ENCODE assay signal across 9 cellular contexts in the genomic region with DNA sequence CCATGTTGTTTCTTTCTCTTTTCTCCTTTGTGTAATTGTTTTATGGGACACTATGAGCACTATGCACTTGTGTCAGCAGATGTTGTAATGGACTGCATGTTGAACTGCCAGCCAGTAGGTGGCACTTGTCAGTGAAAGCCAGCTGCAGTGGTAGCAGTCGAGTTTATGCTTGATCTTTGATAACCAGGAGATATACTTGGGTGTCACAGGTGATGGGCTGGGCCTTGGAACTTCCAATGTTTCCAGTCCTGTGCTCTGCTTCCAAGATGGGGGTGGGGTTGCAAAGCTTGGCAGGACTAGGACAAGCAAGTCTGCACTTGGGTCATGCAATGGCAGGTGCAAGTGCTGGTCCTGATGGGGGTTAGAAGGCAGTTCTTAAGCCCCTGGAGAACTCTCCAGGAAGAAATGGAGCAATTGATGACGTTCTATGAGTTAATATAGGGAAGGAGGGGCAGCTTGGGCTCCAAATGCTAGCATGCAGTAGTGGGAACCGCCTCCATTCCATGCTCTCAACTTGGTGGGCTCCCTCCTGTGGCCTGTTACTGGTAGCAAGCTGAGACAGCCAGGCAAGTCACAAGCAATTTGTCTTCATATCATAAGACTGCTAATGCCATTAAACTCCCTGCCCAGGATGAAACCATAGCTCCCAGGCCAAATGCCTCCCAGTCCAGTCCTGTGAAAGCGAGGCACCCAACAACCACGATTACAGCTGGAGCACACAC. TPM values are rescaled to one million over a fixed set of nuclear protein-coding genes. Genes with fewer than 3 reads are reported as not detected.
A peak's percentile ranks its signal among the peaks of the same experiment; 100 is the strongest.
DNase-seq lines count a peak whose midpoint lies in the region; ATAC-seq, FAIRE-seq and TF ChIP-seq lines count a peak whose summit lies in the region.
"Had no signal": no experiment of that assay in that cellular context is flagged by ENCODE, and none has a peak within 500 bp of the region (broad histone marks: within the 10 kb centered on the region; RNA-seq: fewer than 3 reads in every experiment).

No MANE protein-coding gene starts in this region.

- intact Hi-C loops in prostate gland (cut with DNase I) = no loop called here

- TF ChIP-seq POLR2A in prostate gland (IDR thresholded peaks at IDR 0.05) = no peak

- no peaks in the 10 kb centered on the region for H3K9me3 ChIP-seq in prostate gland

- 68% methylated on average over 5 of the region's 5 CpGs for WGBS in prostate gland

- H3K36me3 ChIP-seq in prostate gland = no peaks in the 10 kb centered on the region

- H3K27ac ChIP-seq in prostate gland = no peak overlapping the region

- DNase-seq in D341Med (ENCODE audit: low spot score) = peak; percentile 51
- DNase-seq in GM19239 (ENCODE audit: insufficient read length, low spot score) = peak; percentile 9
- peak; percentile 9 for DNase-seq in SK-N-DZ (ENCODE audit: low spot score)
- DNase-seq in central memory CD4-positive, alpha-beta T cell = peak; percentile 25
- peak; percentile 65 for DNase-seq in lung microvascular endothelial cell (ENCODE audit: low read depth in 2 of 2)
- no peak for DNase-seq in prostate gland (ENCODE audit: low spot score)
- DNase-seq in frontal cortex (ENCODE audit: low spot score in 2 of 2) = no peak

- H3K27me3 ChIP-seq in prostate gland (replicated peaks; ENCODE audit: insufficient read depth) = no peaks in the 10 kb centered on the region

- FAIRE-seq in GM19239 (lab: Jason Lieb, UNC) (peak; percentile 82), frontal cortex (lab: Jason Lieb, UNC) (no peak)
- FAIRE-seq: TTC549 had no signal

- H3K4me1 ChIP-seq in prostate gland (replicated peaks) = no peaks in the 10 kb centered on the region

- TF ChIP-seq CTCF in prostate gland (IDR thresholded peaks at IDR 0.05) = peak in 2 of 4 experiments; percentile 25 to 33

- peak; percentile 87 for ATAC-seq in HG03108 (IDR thresholded peaks at IDR 0.05; ENCODE audit: unreplicated experiment)

- H3K4me3 ChIP-seq in prostate gland = no peak overlapping the region

RNA-seq across cellular contexts. Expression of a gene that starts 21.0 kb away (rescaled TPM):
- not detected in 2 replicates for polyA plus RNA-seq in SK-N-DZ (2014; cell fraction: cytosol; rRNA removed)
- polyA plus RNA-seq in SK-N-DZ (2014; cell fraction: nucleus; rRNA removed) = not detected in 2 replicates
- total RNA-seq in lung microvascular endothelial cell (not detected in 2 replicates), prostate gland (under 1 TPM; 0.09 to 0.28 TPM), frontal cortex (0.41 TPM)

Comparison
In these comparisons a context has a peak if more than half of its experiments do, and no peak if none do; other contexts are left out.
1. DNase-seq: peak in D341Med (single experiment), GM19239 (single experiment), SK-N-DZ (single experiment), central memory CD4-positive, alpha-beta T cell (single experiment) and lung microvascular endothelial cell (2 of 2); none in prostate gland (single experiment) and frontal cortex (0 of 2).